In the genomic region with DNA sequence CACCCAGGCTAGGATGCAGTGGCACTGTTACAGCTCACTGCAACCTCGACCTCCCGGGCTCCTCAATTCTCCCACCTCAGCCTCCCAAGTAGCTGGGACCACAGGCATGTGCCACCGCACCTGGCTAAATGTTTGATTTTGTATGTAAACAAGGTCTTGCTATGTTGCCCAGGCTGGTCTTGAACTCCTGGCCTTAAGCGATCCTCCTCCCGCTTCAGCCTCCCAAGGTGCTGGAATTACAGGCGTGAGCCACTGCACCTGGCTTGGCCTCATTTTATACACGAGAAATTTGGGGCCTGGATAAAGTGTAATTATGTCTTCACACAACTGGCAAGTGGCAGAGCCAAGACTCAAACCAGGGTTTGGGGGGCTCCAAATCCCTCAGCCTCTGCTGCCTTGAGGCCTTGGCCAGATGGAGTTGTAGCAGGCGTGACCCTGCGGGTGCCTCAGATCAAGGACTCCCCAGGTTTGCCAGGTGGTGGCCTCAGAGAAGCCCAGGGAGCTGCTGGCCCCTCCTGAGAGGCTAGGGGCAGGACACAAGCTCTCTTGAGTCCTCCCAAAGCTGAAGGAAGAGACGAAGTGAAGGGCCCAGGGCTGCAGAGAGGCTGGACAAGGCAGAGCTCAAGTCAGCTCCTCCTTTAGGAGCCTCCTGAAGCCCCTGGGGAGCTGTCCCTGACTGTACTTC, we compare ENCODE assay signal across 16 cellular contexts.
A peak's percentile ranks its signal among the peaks of the same experiment; 100 is the strongest.
DNase-seq lines count a peak whose midpoint lies in the region; ATAC-seq and TF ChIP-seq lines count a peak whose summit lies in the region.
"Had no signal": no experiment of that assay in that cellular context is flagged by ENCODE, and none has a peak within 500 bp of the region (broad histone marks: within the 10 kb centered on the region; RNA-seq: fewer than 3 reads in every experiment).

No MANE protein-coding gene starts in this region.

- no peak overlapping the region for H3K4me3 Mint-ChIP-seq in activated CD4-positive, alpha-beta memory T cell treated with anti-CD3 and anti-CD28 coated beads for 36 hours

- peak; percentile 11 for ATAC-seq in GM18502 (IDR thresholded peaks at IDR 0.05; ENCODE audit: poor library complexity, unreplicated experiment)
- ATAC-seq in GM21737 (IDR thresholded peaks at IDR 0.05; ENCODE audit: unreplicated experiment): no peak
- ATAC-seq: SK-N-SH treated with all-trans-retinoic acid at 6 μM for 48 hours had no signal

- POLR2A ChIA-PET in activated CD4-positive, alpha-beta memory T cell treated with anti-CD3 and anti-CD28 coated beads for 36 hours (lab: Charles Lee): no interaction called here

- no peak overlapping the region for H3K4ac ChIP-seq in mesenchymal stem cell (ENCODE audit: low read depth in 1 of 2, low read length in 2 of 2)

- H3K18ac ChIP-seq in mesenchymal stem cell (ENCODE audit: low read depth in 1 of 2, low read length in 2 of 2): no peak overlapping the region

- H4K20me1 ChIP-seq in hepatocyte (ENCODE audit: insufficient read depth, poor library complexity, severe bottlenecking): no peaks in the 10 kb centered on the region

- WGBS in mesenchymal stem cell: 91% methylated on average over 9 of the region's 10 CpGs
- WGBS in hepatocyte (ENCODE audit: low lambda C conversion rate, missing lambda C conversion rate): 93% methylated on average over 10 of the region's 10 CpGs

- H3K4me1 Mint-ChIP-seq in activated CD4-positive, alpha-beta memory T cell treated with anti-CD3 and anti-CD28 coated beads for 36 hours (ENCODE audit: low read depth): peaks cover 27% of the 10 kb centered on the region

- no peak overlapping the region for H2BK12ac ChIP-seq in mesenchymal stem cell (ENCODE audit: low read length in 2 of 2)

- no peak overlapping the region for H2AK5ac ChIP-seq in mesenchymal stem cell (ENCODE audit: low read length, severe bottlenecking)

- TF ChIP-seq CTCF in hepatocyte (IDR thresholded peaks at IDR 0.05; ENCODE audit: poor library complexity): no peak

- H3K4me3 ChIP-seq in mesenchymal stem cell (ENCODE audit: insufficient read depth in 1 of 2, low read depth in 1 of 2, low read length in 2 of 2) (no peak overlapping the region), hepatocyte (no peak overlapping the region)
- H3K4me3 ChIP-seq: PC-9 had no signal

- intact Hi-C loops in activated CD4-positive, alpha-beta memory T cell treated with anti-CD3 and anti-CD28 coated beads for 36 hours (cut with micrococcal nuclease): no loop called here

- no peaks in the 10 kb centered on the region for H3K9me3 Mint-ChIP-seq in activated CD4-positive, alpha-beta memory T cell treated with anti-CD3 and anti-CD28 coated beads for 36 hours
- H3K9me3 Mint-ChIP-seq: effector memory CD8-positive, alpha-beta T cell had no signal

- peak; percentile 38 for DNase-seq in NCI-H82 (lab: John Stamatoyannopoulos, UW)
- DNase-seq in NCI-H82 treated with DMSO at 0.1 percent for 48 hours (lab: John Stamatoyannopoulos, UW; ENCODE audit: unreplicated experiment): no peak
- no peak for DNase-seq in activated CD4-positive, alpha-beta memory T cell treated with anti-CD3 and anti-CD28 coated beads for 36 hours
- no peak for DNase-seq in mesenchymal stem cell
- no peak for DNase-seq in SHP77 treated with DMSO at 0.1 percent for 48 hours (lab: John Stamatoyannopoulos, UW)
- no peak for DNase-seq in hepatocyte (ENCODE audit: low spot score)
- DNase-seq: 8988T; C1 segment of cervical spinal cord; effector memory CD8-positive, alpha-beta T cell; hypothalamus; NCI-H1930; PC-9; trophoblast cell had no signal

- no peaks in the 10 kb centered on the region for H3K9me2 ChIP-seq in hepatocyte (replicated peaks; ENCODE audit: insufficient read depth)

- H3K27ac ChIP-seq in mesenchymal stem cell (ENCODE audit: low read length, poor library complexity, severe bottlenecking): no peak overlapping the region
- no peak overlapping the region for H3K27ac ChIP-seq in hepatocyte
- H3K27ac ChIP-seq: PC-9 had no signal

- peak overlapping the region; percentile 11 for H3K27ac Mint-ChIP-seq in activated CD4-positive, alpha-beta memory T cell treated with anti-CD3 and anti-CD28 coated beads for 36 hours

- CTCF ChIA-PET in activated CD4-positive, alpha-beta memory T cell treated with anti-CD3 and anti-CD28 coated beads for 36 hours (lab: Charles Lee): interaction anchor here (1.1 to 3.0 kb wide), 5 partner anchors 12 to 229 kb away, joined by 3 to 22 read pairs (median 6); no protein-coding TSS in a partner anchor

- H3K36me3 ChIP-seq in mesenchymal stem cell (ENCODE audit: control insufficient read depth in 1 of 2, insufficient read depth in 2 of 2, low read depth in 1 of 2, low read length in 2 of 2) (peaks cover 0 to 3% of the 10 kb centered on the region in 2 experiments), hepatocyte (replicated peaks; ENCODE audit: insufficient read depth, low read depth) (no peaks in the 10 kb centered on the region)

- H2BK120ac ChIP-seq in mesenchymal stem cell (ENCODE audit: low read depth, low read length): no peak overlapping the region

- no peaks in the 10 kb centered on the region for H3K79me1 ChIP-seq in mesenchymal stem cell (replicated peaks; ENCODE audit: low read length, poor library complexity, severe bottlenecking)

- H3K36me3 Mint-ChIP-seq in activated CD4-positive, alpha-beta memory T cell treated with anti-CD3 and anti-CD28 coated beads for 36 hours: peaks cover 7% of the 10 kb centered on the region

- H2BK15ac ChIP-seq in mesenchymal stem cell (ENCODE audit: low read depth, poor library complexity, severe bottlenecking): no peak overlapping the region

- no peak overlapping the region for H4K91ac ChIP-seq in mesenchymal stem cell (ENCODE audit: low read length)

- H3K27me3 Mint-ChIP-seq in activated CD4-positive, alpha-beta memory T cell treated with anti-CD3 and anti-CD28 coated beads for 36 hours: no peaks in the 10 kb centered on the region
- H3K27me3 Mint-ChIP-seq: effector memory CD8-positive, alpha-beta T cell had no signal

- H3K79me2 ChIP-seq in hepatocyte: no peaks in the 10 kb centered on the region

- H3K4me1 ChIP-seq in mesenchymal stem cell (ENCODE audit: control insufficient read depth, insufficient read depth, low read depth, low read length) (peaks cover 12% of the 10 kb centered on the region), hepatocyte (ENCODE audit: insufficient read depth) (peaks cover 23% of the 10 kb centered on the region)

- H3K4me2 ChIP-seq in mesenchymal stem cell (ENCODE audit: low read length, poor library complexity, severe bottlenecking) (no peak overlapping the region), hepatocyte (no peak overlapping the region)
- H3K4me2 ChIP-seq: PC-9 had no signal

- H3K27me3 ChIP-seq in mesenchymal stem cell (ENCODE audit: control insufficient read depth in 1 of 2, insufficient read depth in 1 of 2, low read length in 2 of 2) (peaks cover 5 to 22% of the 10 kb centered on the region in 2 experiments), hepatocyte (no peaks in the 10 kb centered on the region)

- H3K9ac ChIP-seq in mesenchymal stem cell (ENCODE audit: low read length): peak overlapping the region; percentile 74

- H2BK5ac ChIP-seq in mesenchymal stem cell (ENCODE audit: low read depth, low read length, poor library complexity, severe bottlenecking): no peak overlapping the region

- H2AFZ ChIP-seq in mesenchymal stem cell (ENCODE audit: low read depth, low read length) (no peak overlapping the region), hepatocyte (no peak overlapping the region)
- H2AFZ ChIP-seq: PC-9 had no signal

- H3K23ac ChIP-seq in mesenchymal stem cell (ENCODE audit: low read length in 2 of 2): no peak overlapping the region

- H4K8ac ChIP-seq in mesenchymal stem cell (ENCODE audit: low read length): no peak overlapping the region

- no peak overlapping the region for H3K14ac ChIP-seq in mesenchymal stem cell (ENCODE audit: low read length in 2 of 2)

- H3K9me3 ChIP-seq in mesenchymal stem cell (ENCODE audit: control insufficient read depth, low read length) (no peaks in the 10 kb centered on the region), hepatocyte (ENCODE audit: low read depth) (no peaks in the 10 kb centered on the region)
